In the genomic region with DNA sequence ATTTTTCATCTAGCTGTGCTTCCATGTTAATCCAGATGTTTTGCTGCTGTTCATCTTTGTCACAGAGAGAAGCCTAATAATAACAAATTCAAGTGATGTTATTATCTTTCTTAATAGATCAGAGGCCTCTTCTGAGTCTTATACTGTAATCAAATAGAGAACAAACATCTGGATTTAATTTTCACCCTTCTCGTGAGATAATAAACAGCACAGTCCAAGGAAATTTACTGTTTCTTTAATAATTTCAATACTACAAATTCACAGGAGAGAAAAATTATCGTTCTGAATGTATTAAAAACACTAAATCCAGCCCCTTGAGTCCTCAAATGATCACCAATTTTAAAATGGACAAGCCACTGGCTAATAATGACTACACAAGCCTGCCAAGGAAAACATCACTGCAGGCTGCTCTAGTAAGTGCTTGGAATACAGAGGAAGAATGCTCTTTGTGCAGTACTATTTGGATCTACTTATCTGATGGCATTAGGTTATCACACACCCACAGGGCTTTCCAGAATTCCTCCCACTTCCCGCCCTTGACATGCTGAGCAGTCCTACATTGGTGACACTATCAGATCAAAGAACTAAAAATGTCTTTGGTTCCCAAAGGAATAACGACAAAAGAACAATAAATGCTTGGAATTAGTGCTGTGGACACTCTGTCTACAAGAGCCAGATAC, we compare ENCODE assay signal across 17 cellular contexts. TPM values are rescaled to one million over a fixed set of nuclear protein-coding genes. Genes with fewer than 3 reads are reported as not detected.
DNase-seq lines count a peak whose midpoint lies in the region; ATAC-seq and TF ChIP-seq lines count a peak whose summit lies in the region.
"Had no signal": no experiment of that assay in that cellular context is flagged by ENCODE, and none has a peak within 500 bp of the region (broad histone marks: within the 10 kb centered on the region; RNA-seq: fewer than 3 reads in every experiment).

No MANE protein-coding gene starts in this region.

- peaks cover 36% of the 10 kb centered on the region for H3K4me1 ChIP-seq in Caco-2
- H3K4me1 ChIP-seq in heart left ventricle = peaks cover 0 to 47% (median 10%) of the 10 kb centered on the region in 12 donors
- no peaks in the 10 kb centered on the region for H3K4me1 ChIP-seq in parathyroid adenoma

- H3K27me3 Mint-ChIP-seq in Caco-2 (ENCODE audit: insufficient read depth, unreplicated experiment) = no peaks in the 10 kb centered on the region
- H3K27me3 Mint-ChIP-seq in activated CD4-positive, alpha-beta memory T cell treated with anti-CD3 and anti-CD28 coated beads, Interleukin-2, amount 10 ng/mL, durations not matched to agents 7 days and 5 days = no peaks in the 10 kb centered on the region
- H3K27me3 Mint-ChIP-seq: progenitor cell of endocrine pancreas had no signal

- no peaks in the 10 kb centered on the region for H3K27me3 ChIP-seq in Caco-2 (replicated peaks; ENCODE audit: control insufficient read depth, insufficient read depth, low read length)
- no peaks in the 10 kb centered on the region for H3K27me3 ChIP-seq in heart left ventricle
- no peaks in the 10 kb centered on the region for H3K27me3 ChIP-seq in parathyroid adenoma (ENCODE audit: control insufficient read depth, insufficient read depth, low read length)
- H3K27me3 ChIP-seq: cardiac muscle cell had no signal

- POLR2A ChIA-PET in Caco-2 (lab: Charles Lee) = no interaction called here
- POLR2A ChIA-PET in activated CD4-positive, alpha-beta memory T cell treated with anti-CD3 and anti-CD28 coated beads, Interleukin-2, amount 10 ng/mL, durations not matched to agents 7 days and 5 days (lab: Charles Lee) = no interaction called here

- peaks cover 29% of the 10 kb centered on the region for H3K4me1 Mint-ChIP-seq in Caco-2 (ENCODE audit: low read depth, unreplicated experiment)
- no peaks in the 10 kb centered on the region for H3K4me1 Mint-ChIP-seq in activated CD4-positive, alpha-beta memory T cell treated with anti-CD3 and anti-CD28 coated beads, Interleukin-2, amount 10 ng/mL, durations not matched to agents 7 days and 5 days
- H3K4me1 Mint-ChIP-seq: activated naive CD4-positive, alpha-beta T cell treated with anti-CD3 and anti-CD28 coated beads, Interleukin-2, amount 50 U/mL, for 24 hours had no signal

- TF ChIP-seq CTCF in Caco-2 (IDR thresholded peaks at IDR 0.05; ENCODE audit: insufficient read depth in 1 of 2, low read depth in 1 of 2, low read length in 1 of 2, severe bottlenecking in 1 of 2, unreplicated experiment in 1 of 2) (no peak), heart left ventricle (IDR thresholded peaks at IDR 0.05) (no peak), parathyroid adenoma (IDR thresholded peaks at IDR 0.05) (no peak)

- H3K79me2 ChIP-seq in parathyroid adenoma = no peaks in the 10 kb centered on the region

- TF ChIP-seq POLR2A in heart left ventricle (IDR thresholded peaks at IDR 0.05) (no peak), erythroblast (IDR thresholded peaks at IDR 0.05; ENCODE audit: low read length) (no peak)

- intact Hi-C loops in Caco-2 (cut with micrococcal nuclease; ENCODE audit: unreplicated experiment) (no loop called here), heart left ventricle (cut with DNase I) (loop anchor here in 3 of 10 donors (2.0 to 5.0 kb wide), 2 partner anchors 38 kb away; a partner anchor contains a TSS)

- H3K36me3 Mint-ChIP-seq in Caco-2 (ENCODE audit: insufficient read depth, unreplicated experiment) = no peaks in the 10 kb centered on the region
- H3K36me3 Mint-ChIP-seq in activated CD4-positive, alpha-beta memory T cell treated with anti-CD3 and anti-CD28 coated beads, Interleukin-2, amount 10 ng/mL, durations not matched to agents 7 days and 5 days (ENCODE audit: low read depth) = no peaks in the 10 kb centered on the region
- H3K36me3 Mint-ChIP-seq: activated naive CD4-positive, alpha-beta T cell treated with anti-CD3 and anti-CD28 coated beads, Interleukin-2, amount 50 U/mL, for 24 hours; type B pancreatic cell had no signal

- H3K9me3 Mint-ChIP-seq in Caco-2 (ENCODE audit: unreplicated experiment) = peaks cover 21% of the 10 kb centered on the region
- H3K9me3 Mint-ChIP-seq in activated CD4-positive, alpha-beta memory T cell treated with anti-CD3 and anti-CD28 coated beads, Interleukin-2, amount 10 ng/mL, durations not matched to agents 7 days and 5 days = no peaks in the 10 kb centered on the region
- H3K9me3 Mint-ChIP-seq: activated naive CD4-positive, alpha-beta T cell treated with anti-CD3 and anti-CD28 coated beads, Interleukin-2, amount 50 U/mL, for 24 hours had no signal

- ATAC-seq in heart left ventricle (peak; percentile 88 to 99 (median 92)), GM21717 (IDR thresholded peaks at IDR 0.05; ENCODE audit: unreplicated experiment) (no peak)

- BruUV-seq in Caco-2 (replicated peaks; lab: Mats Ljungman, UMichigan) = no TSS peak

- H3K4me3 ChIP-seq in Caco-2 (ENCODE audit: low read depth, low read length) (no peak overlapping the region), heart left ventricle (no peak overlapping the region), parathyroid adenoma (ENCODE audit: low read depth, low read length) (no peak overlapping the region)
- H3K4me3 ChIP-seq: cardiac muscle cell had no signal

- H3K27ac Mint-ChIP-seq in Caco-2 (ENCODE audit: unreplicated experiment) = peak overlapping the region; percentile 42
- no peak overlapping the region for H3K27ac Mint-ChIP-seq in activated CD4-positive, alpha-beta memory T cell treated with anti-CD3 and anti-CD28 coated beads, Interleukin-2, amount 10 ng/mL, durations not matched to agents 7 days and 5 days
- H3K27ac Mint-ChIP-seq: activated naive CD4-positive, alpha-beta T cell treated with anti-CD3 and anti-CD28 coated beads, Interleukin-2, amount 50 U/mL, for 24 hours; progenitor cell of endocrine pancreas; type B pancreatic cell had no signal

- H3K9ac ChIP-seq in parathyroid adenoma = no peak overlapping the region

- no peak overlapping the region for H2AFZ ChIP-seq in parathyroid adenoma

- H3K27ac ChIP-seq in heart left ventricle = peak overlapping the region in 9 of 12 donors; percentile 6 to 71 (median 40)
- H3K27ac ChIP-seq in parathyroid adenoma = peak overlapping the region; percentile 50
- H3K27ac ChIP-seq: cardiac muscle cell had no signal

- H3K36me3 ChIP-seq in Caco-2 (ENCODE audit: control insufficient read depth, insufficient read depth, low read length) = no peaks in the 10 kb centered on the region
- H3K36me3 ChIP-seq in heart left ventricle = no peaks in the 10 kb centered on the region
- H3K36me3 ChIP-seq in parathyroid adenoma (ENCODE audit: control insufficient read depth, insufficient read depth, low read length) = no peaks in the 10 kb centered on the region
- H3K36me3 ChIP-seq: cardiac muscle cell had no signal

- H3K4me2 ChIP-seq in parathyroid adenoma (ENCODE audit: low read length) = no peak overlapping the region

- no peak overlapping the region for H3K4me3 Mint-ChIP-seq in Caco-2 (ENCODE audit: unreplicated experiment)
- no peak overlapping the region for H3K4me3 Mint-ChIP-seq in activated CD4-positive, alpha-beta memory T cell treated with anti-CD3 and anti-CD28 coated beads, Interleukin-2, amount 10 ng/mL, durations not matched to agents 7 days and 5 days
- H3K4me3 Mint-ChIP-seq: activated naive CD4-positive, alpha-beta T cell treated with anti-CD3 and anti-CD28 coated beads, Interleukin-2, amount 50 U/mL, for 24 hours; type B pancreatic cell had no signal

- CTCF ChIA-PET in Caco-2 (lab: Charles Lee) = no interaction called here
- CTCF ChIA-PET in activated CD4-positive, alpha-beta memory T cell treated with anti-CD3 and anti-CD28 coated beads, Interleukin-2, amount 10 ng/mL, durations not matched to agents 7 days and 5 days (lab: Charles Lee) = no interaction called here

- H3K9me3 ChIP-seq in Caco-2 = no peaks in the 10 kb centered on the region
- H3K9me3 ChIP-seq in heart left ventricle = no peaks in the 10 kb centered on the region
- H3K9me3 ChIP-seq in parathyroid adenoma (ENCODE audit: control insufficient read depth, low read length) = no peaks in the 10 kb centered on the region

- DNase-seq in Caco-2 (peak; percentile 35 to 56), cerebellar cortex (ENCODE audit: low spot score) (peak; percentile 57), heart left ventricle (peak in 4 of 5 donors; percentile 21 to 59 (median 40)), erythroblast (lab: John Stamatoyannopoulos, UW) (no peak), NCI-H1694 treated with DMSO at 0.1 percent for 48 hours (lab: John Stamatoyannopoulos, UW) (no peak)
- no peak for DNase-seq in activated CD4-positive, alpha-beta memory T cell treated with anti-CD3 and anti-CD28 coated beads, Interleukin-2, amount 10 ng/mL, durations not matched to agents 7 days and 5 days
- DNase-seq: activated CD8-positive, alpha-beta memory T cell treated with anti-CD3 and anti-CD28 coated beads, Interleukin-2, amount 50 U/mL, for 4 hours; GF-D8; NCI-H187; NCI-H510A; OCI-M1 had no signal

- 21 to 43% (median 28%) methylated on average over 4 of the region's 4 CpGs for WGBS in heart left ventricle, 4 donors

RNA-seq across cellular contexts. Expression of a gene that starts 38.2 kb away (rescaled TPM):
- 20.8 and 23.0 TPM in 2 replicates for total RNA-seq in Caco-2 (2022)
- 100 to 1,000 TPM in 6 of 9 donors, 10 to 100 TPM in 3; 60.9 to 178 (median 128) TPM for total RNA-seq in heart left ventricle
- 10 to 100 TPM; 25.0 to 76.4 TPM for polyA plus RNA-seq in heart left ventricle
- total RNA-seq in activated CD4-positive, alpha-beta memory T cell treated with anti-CD3 and anti-CD28 coated beads, Interleukin-2, amount 10 ng/mL, durations not matched to agents 7 days and 5 days = 10 to 100 TPM; 85.5 to 86.8 TPM

Comparison
In these comparisons a context has a peak if more than half of its experiments do, and no peak if none do; other contexts are left out.
1. DNase-seq: peak in Caco-2 (2 of 2), cerebellar cortex (single experiment) and heart left ventricle (4 of 5); none in activated CD4-positive, alpha-beta memory T cell treated with anti-CD3 and anti-CD28 coated beads, Interleukin-2, amount 10 ng/mL, durations not matched to agents 7 days and 5 days (single experiment), erythroblast (0 of 2) and NCI-H1694 treated with DMSO at 0.1 percent for 48 hours (single experiment).